In genomic region chr19:45340232-45340898, GRCh38 we compare ENCODE assay signal across 1 cellular context.
TF ChIP-seq lines count a peak whose summit lies in the region.

TSS of gene KLC3 (plus strand) at chr19:45340750. CDS start at chr19:45345542, 4,792 bp downstream.

TF ChIP-seq in GM12878, 131 proteins besides CTCF, POLR2A, EP300 and RAD21 (continued from another document):
- no peak for TF ChIP-seq ZBED1 (IDR thresholded peaks at IDR 0.05; ENCODE audit: borderline replicate concordance)
- peak in 1 of 2 experiments; percentile 76; a peak in 2 of 4 replicates for TF ChIP-seq BHLHE40 (IDR thresholded peaks at IDR 0.05; ENCODE audit: borderline replicate concordance in 1 of 2, low read depth in 2 of 2, low read length in 1 of 2)
- 0 out of 2 replicates have a peak, but pooled peaks have one; percentile 17 for TF ChIP-seq IKZF1 (conservative IDR thresholded peaks at IDR 0.05)
